1 cellular context compared by ENCODE assay signal in genomic region chr7:27176962-27177794, GRCh38.
TF ChIP-seq lines count a peak whose summit lies in the region.

No MANE protein-coding gene starts in this region.

TF ChIP-seq in H1, 55 proteins besides CTCF, POLR2A, EP300 and RAD21:
- TF ChIP-seq KDM4A (IDR thresholded peaks at IDR 0.05; ENCODE audit: low read depth, low read length, severe bottlenecking) (no peak), RNF2 (IDR thresholded peaks at IDR 0.05; ENCODE audit: borderline replicate concordance, low read depth, low read length, missing control alignments, poor library complexity, severe bottlenecking) (peak; percentile 96), SUZ12 (IDR thresholded peaks at IDR 0.05; ENCODE audit: low read length) (peak; percentile 90)
